23 cellular contexts compared by ENCODE assay signal in genomic region chr1:160411231-160411630, GRCh38. TPM values are rescaled to one million over a fixed set of nuclear protein-coding genes. Genes with fewer than 3 reads are reported as not detected.
DNase-seq lines count a peak whose midpoint lies in the region; ATAC-seq and TF ChIP-seq lines count a peak whose summit lies in the region.
"Had no signal": no experiment of that assay in that cellular context is flagged by ENCODE, and none has a peak within 500 bp of the region (broad histone marks: within the 10 kb centered on the region; RNA-seq: fewer than 3 reads in every experiment).

No MANE protein-coding gene starts in this region.

- H3K36me3 ChIP-seq in iPS-20b (ENCODE audit: insufficient read depth, low read depth, low read length) (peaks cover 31% of the 10 kb centered on the region; the same call in 1 of the 2 replicates), neuron (ENCODE audit: insufficient read depth, low read length) (peaks cover 48% of the 10 kb centered on the region)
- H3K36me3 ChIP-seq: upper lobe of left lung had no signal

- H3K4me3 ChIP-seq in iPS-20b (ENCODE audit: low read length): peak overlapping the region; percentile 8; the same call in 1 of the 2 replicates
- H3K4me3 ChIP-seq in neuron (ENCODE audit: low read length): peak overlapping the region; percentile 11
- H3K4me3 ChIP-seq: esophagus muscularis mucosa, PC-9, upper lobe of left lung had no signal

- no peaks in the 10 kb centered on the region for H3K9me3 Mint-ChIP-seq in WTC11
- H3K9me3 Mint-ChIP-seq: T-cell had no signal

- POLR2A ChIA-PET in WTC11 (lab: Charles Lee): interaction anchor here (1.2 kb wide), 1 partner anchor 10 kb away, joined by 5 read pairs; no protein-coding TSS in a partner anchor

- peak overlapping the region; percentile 67; the same call in 1 of the 2 replicates for H3K9ac ChIP-seq in iPS-20b (ENCODE audit: low read depth, low read length)

- H3K27me3 ChIP-seq in iPS-20b (ENCODE audit: insufficient read depth, low read length): no peaks in the 10 kb centered on the region
- H3K27me3 ChIP-seq in neuron (ENCODE audit: insufficient read depth, low read length): no peaks in the 10 kb centered on the region
- H3K27me3 ChIP-seq: esophagus muscularis mucosa, upper lobe of left lung had no signal

- no peaks in the 10 kb centered on the region; the same call in 1 of the 2 replicates for H3K36me3 Mint-ChIP-seq in WTC11
- H3K36me3 Mint-ChIP-seq: activated CD8-positive, alpha-beta memory T cell treated with anti-CD3 and anti-CD28 coated beads, Interleukin-2, amount 10 ng/mL, durations not matched to agents 7 days and 5 days; activated naive CD8-positive, alpha-beta T cell; T-cell had no signal

- H2AFZ ChIP-seq in neuron (ENCODE audit: low read depth, low read length): no peak overlapping the region
- H2AFZ ChIP-seq: PC-9 had no signal

- CTCF ChIA-PET in WTC11 (lab: Charles Lee): interaction anchor here (0.7 to 2.0 kb wide), 9 partner anchors 9 to 120 kb away, joined by 3 to 10 read pairs (median 5); partner anchors contain the start of gene VANGL2

- H3K4me1 Mint-ChIP-seq in WTC11: peaks cover 71% of the 10 kb centered on the region
- H3K4me1 Mint-ChIP-seq: activated CD8-positive, alpha-beta memory T cell treated with anti-CD3 and anti-CD28 coated beads, Interleukin-2, amount 10 ng/mL, durations not matched to agents 7 days and 5 days; T-cell had no signal

- H3K4me3 Mint-ChIP-seq in WTC11: no peak overlapping the region; the same call in 1 of the 2 replicates
- H3K4me3 Mint-ChIP-seq: activated CD8-positive, alpha-beta memory T cell treated with anti-CD3 and anti-CD28 coated beads, Interleukin-2, amount 10 ng/mL, durations not matched to agents 7 days and 5 days; activated naive CD8-positive, alpha-beta T cell; T-cell had no signal

- DNase-seq in activated CD8-positive, alpha-beta memory T cell treated with anti-CD3 and anti-CD28 coated beads, Interleukin-2, amount 50 U/mL, for 48 hours: peak; percentile 37
- DNase-seq in activated CD8-positive, alpha-beta memory T cell treated with anti-CD3 and anti-CD28 coated beads, Interleukin-2, amount 50 U/mL, for 4 hours: no peak
- DNase-seq in WTC11 (ENCODE audit: low spot score): no peak
- DNase-seq in GM20000 (ENCODE audit: low spot score): no peak
- DNase-seq: activated CD4-positive, alpha-beta T cell treated with anti-CD3 and anti-CD28 coated beads for 48 hours; activated CD8-positive, alpha-beta memory T cell treated with anti-CD3 and anti-CD28 coated beads, Interleukin-2, amount 10 ng/mL, durations not matched to agents 7 days and 5 days; AML-193; effector memory CD4-positive, alpha-beta T cell; NCI-H446; PC-9; SIG-M5; upper lobe of left lung had no signal

- no peaks in the 10 kb centered on the region for H3K27me3 Mint-ChIP-seq in WTC11 (ENCODE audit: low read depth)
- H3K27me3 Mint-ChIP-seq: activated CD8-positive, alpha-beta memory T cell treated with anti-CD3 and anti-CD28 coated beads, Interleukin-2, amount 10 ng/mL, durations not matched to agents 7 days and 5 days; activated naive CD8-positive, alpha-beta T cell; T-cell had no signal

- ATAC-seq in WTC11: no peak
- no peak for ATAC-seq in HG03469 (IDR thresholded peaks at IDR 0.05; ENCODE audit: unreplicated experiment)
- no peak for ATAC-seq in GM21526 (IDR thresholded peaks at IDR 0.05; ENCODE audit: low FRiP score, unreplicated experiment)
- ATAC-seq: activated CD8-positive, alpha-beta memory T cell treated with anti-CD3 and anti-CD28 coated beads, Interleukin-2, amount 10 ng/mL, durations not matched to agents 7 days and 5 days; T-cell had no signal

- peaks cover 37% of the 10 kb centered on the region for H3K4me1 ChIP-seq in iPS-20b (ENCODE audit: insufficient read depth, low read length)
- peaks cover 72% of the 10 kb centered on the region for H3K4me1 ChIP-seq in neuron (ENCODE audit: insufficient read depth, low read length)

- H3K27ac Mint-ChIP-seq in WTC11: peak overlapping the region; percentile 83
- H3K27ac Mint-ChIP-seq: activated CD8-positive, alpha-beta memory T cell treated with anti-CD3 and anti-CD28 coated beads, Interleukin-2, amount 10 ng/mL, durations not matched to agents 7 days and 5 days; activated naive CD8-positive, alpha-beta T cell; T-cell had no signal

- TF ChIP-seq CTCF in WTC11 (IDR thresholded peaks at IDR 0.05) (no peak), GM20000 (IDR thresholded peaks at IDR 0.05; ENCODE audit: extremely low read depth, missing control alignments) (no peak)

- H3K27ac ChIP-seq in iPS-20b (ENCODE audit: low read length): peak overlapping the region; percentile 13
- H3K27ac ChIP-seq: PC-9 had no signal

- H3K9me3 ChIP-seq in iPS-20b (ENCODE audit: insufficient read depth, low read depth, low read length) (no peaks in the 10 kb centered on the region), neuron (ENCODE audit: low read length) (no peaks in the 10 kb centered on the region)
- H3K9me3 ChIP-seq: esophagus muscularis mucosa, upper lobe of left lung had no signal

TF ChIP-seq in WTC11, 78 proteins besides CTCF, POLR2A, EP300 and RAD21:
- TF ChIP-seq SOX15 (CRISPR knock-in tag; IDR thresholded peaks at IDR 0.05) (no peak), ELF4 (CRISPR knock-in tag; IDR thresholded peaks at IDR 0.05; ENCODE audit: low read depth) (no peak), ATF3 (CRISPR knock-in tag; conservative IDR thresholded peaks at IDR 0.05) (no peak), MAX (CRISPR knock-in tag; IDR thresholded peaks at IDR 0.05) (no peak), MXD4 (CRISPR knock-in tag; IDR thresholded peaks at IDR 0.05; ENCODE audit: borderline replicate concordance) (no peak), NR2C2 (CRISPR knock-in tag; IDR thresholded peaks at IDR 0.05) (no peak), ZNF138 (CRISPR knock-in tag; conservative IDR thresholded peaks at IDR 0.05) (no peak), FOXP1 (CRISPR knock-in tag; IDR thresholded peaks at IDR 0.05; ENCODE audit: borderline replicate concordance) (no peak), PRRX2 (CRISPR knock-in tag; IDR thresholded peaks at IDR 0.05) (no peak), ZNF512 (CRISPR knock-in tag; IDR thresholded peaks at IDR 0.05; ENCODE audit: borderline replicate concordance) (no peak), FOXJ3 (CRISPR knock-in tag; IDR thresholded peaks at IDR 0.05; ENCODE audit: borderline replicate concordance) (no peak), SMAD4 (CRISPR knock-in tag; IDR thresholded peaks at IDR 0.05) (no peak)
TF ChIP-seq in WTC11: peak in this region for 0.

RNA-seq across cellular contexts. Expression of gene VANGL2, which starts 10.9 kb away (rescaled TPM):
- 68.0 to 69.7 TPM (median 68.6 TPM) in 3 replicates for total RNA-seq in WTC11 (2021)
- total RNA-seq: activated CD8-positive, alpha-beta memory T cell treated with anti-CD3 and anti-CD28 coated beads, Interleukin-2, amount 10 ng/mL, durations not matched to agents 7 days and 5 days had no signal

RNA-seq across cellular contexts. Expression of gene NHLH1, which starts 44.4 kb away (rescaled TPM):
- total RNA-seq in WTC11 (2021): 0.69 to 0.70 TPM (median 0.69 TPM) in 3 replicates
- total RNA-seq: A172, esophagus muscularis mucosa, HT-29, LHCN-M2, mucosa of gallbladder had no signal
